In genomic region chr5:176647030-176647869, GRCh38 we compare ENCODE assay signal across 8 cellular contexts. TPM values are rescaled to one million over a fixed set of nuclear protein-coding genes. Genes with fewer than 3 reads are reported as not detected.
DNase-seq lines count a peak whose midpoint lies in the region; ATAC-seq and TF ChIP-seq lines count a peak whose summit lies in the region.

A gene with protein sequence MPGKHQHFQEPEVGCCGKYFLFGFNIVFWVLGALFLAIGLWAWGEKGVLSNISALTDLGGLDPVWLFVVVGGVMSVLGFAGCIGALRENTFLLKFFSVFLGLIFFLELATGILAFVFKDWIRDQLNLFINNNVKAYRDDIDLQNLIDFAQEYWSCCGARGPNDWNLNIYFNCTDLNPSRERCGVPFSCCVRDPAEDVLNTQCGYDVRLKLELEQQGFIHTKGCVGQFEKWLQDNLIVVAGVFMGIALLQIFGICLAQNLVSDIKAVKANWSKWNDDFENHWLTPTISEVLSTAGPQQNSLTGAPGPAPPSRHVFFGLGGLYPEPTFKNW (plus strand): TSS chr5:176647484. CDS start chr5:176647616, 132 bp downstream.

- POLR2A ChIA-PET in GM10248 (lab: Yijun Ruan, JAX) = interaction anchor here (1.0 kb wide), 1 partner anchor 110 kb away, joined by 4 read pairs; the partner anchor contains the start of gene RNF44

- H3K4me1 Mint-ChIP-seq in activated naive CD4-positive, alpha-beta T cell treated with anti-CD3 and anti-CD28 coated beads, Interleukin-2, amount 50 U/mL, for 24 hours = peaks cover 50% of the 10 kb centered on the region

- DNase-seq in GM10248 (ENCODE audit: extremely low spot score) = peak; percentile 100
- peak; percentile 97 for DNase-seq in NCI-H1092 (lab: John Stamatoyannopoulos, UW)
- DNase-seq in globus pallidus (ENCODE audit: low spot score) = peak; percentile 100
- DNase-seq in occipital lobe (lab: John Stamatoyannopoulos, UW) = peak; percentile 100

- H3K36me3 Mint-ChIP-seq in activated naive CD4-positive, alpha-beta T cell treated with anti-CD3 and anti-CD28 coated beads, Interleukin-2, amount 50 U/mL, for 24 hours = no peaks in the 10 kb centered on the region

- peak; percentile 94 for ATAC-seq in HG02610 (IDR thresholded peaks at IDR 0.05; ENCODE audit: unreplicated experiment)
- peak; percentile 97 for ATAC-seq in SK-N-SH treated with all-trans-retinoic acid at 6 μM for 48 hours

- no peaks in the 10 kb centered on the region for H3K27me3 Mint-ChIP-seq in activated naive CD4-positive, alpha-beta T cell treated with anti-CD3 and anti-CD28 coated beads, Interleukin-2, amount 50 U/mL, for 24 hours

- peak; percentile 50 for TF ChIP-seq CTCF in GM10248 (IDR thresholded peaks at IDR 0.05; ENCODE audit: control extremely low read depth, extremely low read depth, low read depth, missing control alignments)

- H3K27ac Mint-ChIP-seq in activated naive CD4-positive, alpha-beta T cell treated with anti-CD3 and anti-CD28 coated beads, Interleukin-2, amount 50 U/mL, for 24 hours = peak within 1 kb of the TSS; percentile 35

- H3K9me3 Mint-ChIP-seq in activated naive CD4-positive, alpha-beta T cell treated with anti-CD3 and anti-CD28 coated beads, Interleukin-2, amount 50 U/mL, for 24 hours = no peaks in the 10 kb centered on the region

- H3K4me3 Mint-ChIP-seq in activated naive CD4-positive, alpha-beta T cell treated with anti-CD3 and anti-CD28 coated beads, Interleukin-2, amount 50 U/mL, for 24 hours = peak within 1 kb of the TSS; percentile 74

- H3K27ac ChIP-seq in temporal lobe (ENCODE audit: low read depth, low read length) = peak within 1 kb of the TSS; percentile 89

- CTCF ChIA-PET in GM10248 (lab: Yijun Ruan, JAX) = interaction anchor here (0.7 to 10.1 kb wide), 7 partner anchors 12 to 425 kb away, joined by 3 to 140 read pairs (median 5); partner anchors contain the start of genes CLTB, EIF4E1B and SNCB

TF ChIP-seq in SK-N-SH treated with all-trans-retinoic acid at 6 μM for 48 hours, 23 proteins besides CTCF, POLR2A, EP300 and RAD21:
- no peak for TF ChIP-seq TOX (CRISPR knock-in tag; IDR thresholded peaks at IDR 0.05; ENCODE audit: borderline replicate concordance)

RNA-seq across cellular contexts. Expression of the gene that starts here (rescaled TPM):
- 27.1 TPM for total RNA-seq in occipital lobe
- 21.4 TPM for total RNA-seq in temporal lobe

Comparison
In these comparisons a context has a peak if more than half of its experiments do, and no peak if none do; other contexts are left out.
1. Peak in every context shown above with its lines: DNase-seq, ATAC-seq and H3K27ac ChIP-seq.